ENCODE assay signal across 1 cellular context in genomic region chr20:836188-836587, GRCh38.
TF ChIP-seq lines count a peak whose summit lies in the region.

No MANE protein-coding gene starts in this region.

TF ChIP-seq in HCT116, 20 proteins besides CTCF, POLR2A, EP300 and RAD21 (continued from another document):
- TF ChIP-seq TCF7L2 (IDR thresholded peaks at IDR 0.05; ENCODE audit: borderline replicate concordance, extremely low read depth, insufficient read depth, insufficient read length) (no peak), ZBTB33 (IDR thresholded peaks at IDR 0.05; ENCODE audit: extremely low read depth, insufficient replicate concordance, low read length) (no peak), SP1 (IDR thresholded peaks at IDR 0.05; ENCODE audit: low read depth) (no peak)
